Comparison of ENCODE assay signal across 1 cellular context in the genomic region with DNA sequence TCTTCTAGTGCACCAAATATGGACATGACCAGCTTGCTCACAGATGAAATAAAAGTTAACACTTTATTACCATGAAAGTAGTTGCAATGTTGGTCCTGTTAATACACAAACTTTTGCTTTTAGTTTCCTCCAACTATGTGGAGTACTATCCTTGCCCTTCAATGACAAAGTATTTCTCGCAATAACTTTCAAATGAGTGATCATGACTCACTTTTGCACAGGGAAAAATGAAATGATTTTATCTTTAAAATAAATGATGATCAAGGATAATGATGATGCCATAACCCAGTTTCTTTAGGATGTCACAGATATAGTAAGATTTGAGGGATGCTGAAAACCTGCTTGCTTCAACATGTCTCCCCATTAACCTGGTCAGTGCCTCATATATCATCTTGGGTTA.
TF ChIP-seq lines count a peak whose summit lies in the region.

No MANE protein-coding gene starts in this region.

TF ChIP-seq in SK-N-SH, 30 proteins besides CTCF, POLR2A, EP300 and RAD21 (continued from another document):
- TF ChIP-seq, protein P1, sequence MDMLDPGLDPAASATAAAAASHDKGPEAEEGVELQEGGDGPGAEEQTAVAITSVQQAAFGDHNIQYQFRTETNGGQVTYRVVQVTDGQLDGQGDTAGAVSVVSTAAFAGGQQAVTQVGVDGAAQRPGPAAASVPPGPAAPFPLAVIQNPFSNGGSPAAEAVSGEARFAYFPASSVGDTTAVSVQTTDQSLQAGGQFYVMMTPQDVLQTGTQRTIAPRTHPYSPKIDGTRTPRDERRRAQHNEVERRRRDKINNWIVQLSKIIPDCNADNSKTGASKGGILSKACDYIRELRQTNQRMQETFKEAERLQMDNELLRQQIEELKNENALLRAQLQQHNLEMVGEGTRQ (IDR thresholded peaks at IDR 0.05; ENCODE audit: borderline replicate concordance, low read depth, low read length), result no peak
- TF ChIP-seq JUND (IDR thresholded peaks at IDR 0.05) (peak; percentile 63), TCF12 (IDR thresholded peaks at IDR 0.05) (no peak; the same call in 1 of the 2 replicates), TAF1 (IDR thresholded peaks at IDR 0.05; ENCODE audit: borderline replicate concordance, low read depth, low read length) (no peak), RCOR1 (IDR thresholded peaks at IDR 0.05; ENCODE audit: low read length) (no peak)
- TF ChIP-seq, protein P2, sequence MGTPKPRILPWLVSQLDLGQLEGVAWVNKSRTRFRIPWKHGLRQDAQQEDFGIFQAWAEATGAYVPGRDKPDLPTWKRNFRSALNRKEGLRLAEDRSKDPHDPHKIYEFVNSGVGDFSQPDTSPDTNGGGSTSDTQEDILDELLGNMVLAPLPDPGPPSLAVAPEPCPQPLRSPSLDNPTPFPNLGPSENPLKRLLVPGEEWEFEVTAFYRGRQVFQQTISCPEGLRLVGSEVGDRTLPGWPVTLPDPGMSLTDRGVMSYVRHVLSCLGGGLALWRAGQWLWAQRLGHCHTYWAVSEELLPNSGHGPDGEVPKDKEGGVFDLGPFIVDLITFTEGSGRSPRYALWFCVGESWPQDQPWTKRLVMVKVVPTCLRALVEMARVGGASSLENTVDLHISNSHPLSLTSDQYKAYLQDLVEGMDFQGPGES (IDR thresholded peaks at IDR 0.05; ENCODE audit: low read depth, low read length), result no peak
- TF ChIP-seq, protein P3, sequence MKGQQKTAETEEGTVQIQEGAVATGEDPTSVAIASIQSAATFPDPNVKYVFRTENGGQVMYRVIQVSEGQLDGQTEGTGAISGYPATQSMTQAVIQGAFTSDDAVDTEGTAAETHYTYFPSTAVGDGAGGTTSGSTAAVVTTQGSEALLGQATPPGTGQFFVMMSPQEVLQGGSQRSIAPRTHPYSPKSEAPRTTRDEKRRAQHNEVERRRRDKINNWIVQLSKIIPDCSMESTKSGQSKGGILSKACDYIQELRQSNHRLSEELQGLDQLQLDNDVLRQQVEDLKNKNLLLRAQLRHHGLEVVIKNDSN (IDR thresholded peaks at IDR 0.05; ENCODE audit: borderline replicate concordance, low read depth), result no peak
- TF ChIP-seq, protein P4, sequence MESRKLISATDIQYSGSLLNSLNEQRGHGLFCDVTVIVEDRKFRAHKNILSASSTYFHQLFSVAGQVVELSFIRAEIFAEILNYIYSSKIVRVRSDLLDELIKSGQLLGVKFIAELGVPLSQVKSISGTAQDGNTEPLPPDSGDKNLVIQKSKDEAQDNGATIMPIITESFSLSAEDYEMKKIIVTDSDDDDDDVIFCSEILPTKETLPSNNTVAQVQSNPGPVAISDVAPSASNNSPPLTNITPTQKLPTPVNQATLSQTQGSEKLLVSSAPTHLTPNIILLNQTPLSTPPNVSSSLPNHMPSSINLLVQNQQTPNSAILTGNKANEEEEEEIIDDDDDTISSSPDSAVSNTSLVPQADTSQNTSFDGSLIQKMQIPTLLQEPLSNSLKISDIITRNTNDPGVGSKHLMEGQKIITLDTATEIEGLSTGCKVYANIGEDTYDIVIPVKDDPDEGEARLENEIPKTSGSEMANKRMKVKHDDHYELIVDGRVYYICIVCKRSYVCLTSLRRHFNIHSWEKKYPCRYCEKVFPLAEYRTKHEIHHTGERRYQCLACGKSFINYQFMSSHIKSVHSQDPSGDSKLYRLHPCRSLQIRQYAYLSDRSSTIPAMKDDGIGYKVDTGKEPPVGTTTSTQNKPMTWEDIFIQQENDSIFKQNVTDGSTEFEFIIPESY (IDR thresholded peaks at IDR 0.05; ENCODE audit: borderline replicate concordance, low read depth), result no peak
